In genomic region chr20:34069341-34070078, GRCh38 we compare ENCODE assay signal across 8 cellular contexts. TPM values are rescaled to one million over a fixed set of nuclear protein-coding genes. Genes with fewer than 3 reads are reported as not detected.
DNase-seq lines count a peak whose midpoint lies in the region; ATAC-seq and TF ChIP-seq lines count a peak whose summit lies in the region.

No MANE protein-coding gene starts in this region.

- H3K27ac Mint-ChIP-seq in activated B cell treated with CpG ODN at 0.5 μM for 24 hours (peak overlapping the region; percentile 61), chondrocyte (ENCODE audit: unreplicated experiment) (peak overlapping the region; percentile 29)

- peaks cover 24% of the 10 kb centered on the region for H3K4me1 Mint-ChIP-seq in activated B cell treated with CpG ODN at 0.5 μM for 24 hours
- peaks cover 35% of the 10 kb centered on the region for H3K4me1 Mint-ChIP-seq in chondrocyte (ENCODE audit: low read depth)

- intact Hi-C loops in activated B cell treated with CpG ODN at 0.5 μM for 24 hours (cut with micrococcal nuclease) = loop anchor here (1.0 to 5.0 kb wide), 9 partner anchors 60 to 612 kb away; partner anchors contain the start of gene ACTL10
- intact Hi-C loops in left colon (cut with DNase I, micrococcal nuclease) = loop anchor here in 1 of 2 donors (5.0 kb wide), 2 partner anchors 137 to 207 kb away; no protein-coding TSS in a partner anchor

- peak; percentile 59 for ATAC-seq in HG02870 (IDR thresholded peaks at IDR 0.05; ENCODE audit: unreplicated experiment)
- ATAC-seq in activated B cell treated with CpG ODN at 0.5 μM for 24 hours (ENCODE audit: low read depth) = peak; percentile 89
- ATAC-seq in left colon = peak; percentile 93
- no peak for ATAC-seq in HG03457 (IDR thresholded peaks at IDR 0.05; ENCODE audit: unreplicated experiment)

- TF ChIP-seq CTCF in activated B cell treated with CpG ODN at 0.5 μM for 24 hours (IDR thresholded peaks at IDR 0.05) (peak; percentile 36), chondrocyte (IDR thresholded peaks at IDR 0.05) (peak; percentile 92)

- H3K27me3 Mint-ChIP-seq in activated B cell treated with CpG ODN at 0.5 μM for 24 hours (no peaks in the 10 kb centered on the region), chondrocyte (ENCODE audit: low read depth) (no peaks in the 10 kb centered on the region)

- in situ Hi-C loops in G401 (cut with HindIII; ENCODE audit: low sequenced_read_pairs) = loop anchor here (5.0 kb wide), 1 partner anchor 67 kb away; no protein-coding TSS in a partner anchor

- H3K9me3 Mint-ChIP-seq in activated B cell treated with CpG ODN at 0.5 μM for 24 hours (no peaks in the 10 kb centered on the region), chondrocyte (ENCODE audit: low read depth) (no peaks in the 10 kb centered on the region)

- no peak overlapping the region for H3K4me3 Mint-ChIP-seq in activated B cell treated with CpG ODN at 0.5 μM for 24 hours
- no peak overlapping the region for H3K4me3 Mint-ChIP-seq in chondrocyte (ENCODE audit: unreplicated experiment)

- POLR2A ChIA-PET in activated B cell treated with CpG ODN at 0.5 μM for 24 hours (lab: Charles Lee) = interaction anchor here (1.7 kb wide), 1 partner anchor 154 kb away, joined by 5 read pairs; no protein-coding TSS in a partner anchor

- H3K36me3 Mint-ChIP-seq in activated B cell treated with CpG ODN at 0.5 μM for 24 hours (ENCODE audit: low read depth) (peaks cover 42% of the 10 kb centered on the region), chondrocyte (ENCODE audit: low read depth) (peaks cover 6% of the 10 kb centered on the region)

- DNase-seq in G401 (ENCODE audit: low spot score) (peak; percentile 89), NCI-H2227 (lab: John Stamatoyannopoulos, UW; ENCODE audit: unreplicated experiment) (peak; percentile 89), activated B cell treated with CpG ODN at 0.5 μM for 24 hours (no peak), chondrocyte (ENCODE audit: low spot score) (no peak), left colon (peak; percentile 56 to 77)
- DNase-seq in stimulated activated CD4-positive, alpha-beta T cell treated with anti-CD3 and anti-CD28 coated beads, Interleukin-4, amount 100 ng/mL, for 1 hour = peak; percentile 52

- CTCF ChIA-PET in activated B cell treated with CpG ODN at 0.5 μM for 24 hours (lab: Charles Lee) = interaction anchor here (0.6 to 3.6 kb wide), 20 partner anchors 9 to 492 kb away, joined by 3 to 27 read pairs (median 5); partner anchors contain the start of gene ACTL10

RNA-seq across cellular contexts. Expression of gene EIF2S2, which starts 42.5 kb away (rescaled TPM):
- 158 and 221 TPM in 2 replicates for total RNA-seq in G401 (2014; rRNA removed; shearing (Covaris generic))
- total RNA-seq in activated B cell treated with CpG ODN at 0.5 μM for 24 hours = 58.3 and 62.2 TPM in 2 replicates
- 49.4 to 152 TPM (median 148 TPM) in 3 replicates for total RNA-seq in chondrocyte
- 10 to 100 TPM; 39.8 to 51.1 TPM for total RNA-seq in left colon

Comparison
In these comparisons a context has a peak if more than half of its experiments do, and no peak if none do; other contexts are left out.
1. DNase-seq: peak in G401 (single experiment), NCI-H2227 (single experiment), left colon (2 of 2) and stimulated activated CD4-positive, alpha-beta T cell treated with anti-CD3 and anti-CD28 coated beads, Interleukin-4, amount 100 ng/mL, for 1 hour (single experiment); none in activated B cell treated with CpG ODN at 0.5 μM for 24 hours (single experiment) and chondrocyte (single experiment).